ENCODE assay signal across 15 cellular contexts in genomic region chr9:123795336-123795735, GRCh38.
DNase-seq lines count a peak whose midpoint lies in the region; ATAC-seq and TF ChIP-seq lines count a peak whose summit lies in the region.
"Had no signal": no experiment of that assay in that cellular context is flagged by ENCODE, and none has a peak within 500 bp of the region (broad histone marks: within the 10 kb centered on the region; RNA-seq: fewer than 3 reads in every experiment).

No MANE protein-coding gene starts in this region.

- ATAC-seq in HG03108 (IDR thresholded peaks at IDR 0.05; ENCODE audit: unreplicated experiment): no peak
- ATAC-seq: A549; CD8-positive, alpha-beta T cell; HCT116 had no signal

- no peaks in the 10 kb centered on the region for H3K27me3 ChIP-seq in brain microvascular endothelial cell (replicated peaks)
- H3K27me3 ChIP-seq: BE2C had no signal

- H3K4me3 ChIP-seq in LNCaP clone FGC (ENCODE audit: low read depth, low read length) (no peak overlapping the region), brain microvascular endothelial cell (ENCODE audit: low read depth, low read length) (no peak overlapping the region)
- H3K4me3 ChIP-seq: A549 had no signal

- no peak overlapping the region for H3K27ac ChIP-seq in brain microvascular endothelial cell
- H3K27ac ChIP-seq: A549 had no signal

- H3K36me3 ChIP-seq in brain microvascular endothelial cell (replicated peaks): no peaks in the 10 kb centered on the region
- H3K36me3 ChIP-seq: BE2C had no signal

- no peak for TF ChIP-seq CTCF in LNCaP clone FGC (IDR thresholded peaks at IDR 0.05; ENCODE audit: control insufficient read depth, extremely low read depth, insufficient read depth)
- TF ChIP-seq CTCF in brain microvascular endothelial cell (IDR thresholded peaks at IDR 0.05; ENCODE audit: low read depth, low read length, missing control alignments): no peak

- DNase-seq in LNCaP clone FGC (ENCODE audit: low read depth) (peak; percentile 82), brain microvascular endothelial cell (peak; percentile 54), fibroblast of the conjunctiva (ENCODE audit: low read depth) (peak; percentile 24), superior temporal gyrus (ENCODE audit: extremely low spot score) (peak; percentile 48), inferior parietal cortex (ENCODE audit: extremely low spot score) (no peak), NCI-H1105 treated with DMSO at 0.1 percent for 48 hours (lab: John Stamatoyannopoulos, UW) (no peak)
- DNase-seq: BE2C; CD8-positive, alpha-beta T cell; COR-L47; DMS153; DMS79 treated with DMSO at 0.1 percent for 48 hours; EL had no signal

- in situ Hi-C loops in brain microvascular endothelial cell (cut with HindIII; ENCODE audit: low pct_ligation_motif_present, low sequenced_read_pairs): no loop called here

Comparison
In these comparisons a context has a peak if more than half of its experiments do, and no peak if none do; other contexts are left out.
1. DNase-seq: peak in LNCaP clone FGC (single experiment), brain microvascular endothelial cell (single experiment), fibroblast of the conjunctiva (single experiment) and superior temporal gyrus (single experiment); none in inferior parietal cortex (single experiment) and NCI-H1105 treated with DMSO at 0.1 percent for 48 hours (single experiment).